Comparison of ENCODE assay signal across 8 cellular contexts in the genomic region with DNA sequence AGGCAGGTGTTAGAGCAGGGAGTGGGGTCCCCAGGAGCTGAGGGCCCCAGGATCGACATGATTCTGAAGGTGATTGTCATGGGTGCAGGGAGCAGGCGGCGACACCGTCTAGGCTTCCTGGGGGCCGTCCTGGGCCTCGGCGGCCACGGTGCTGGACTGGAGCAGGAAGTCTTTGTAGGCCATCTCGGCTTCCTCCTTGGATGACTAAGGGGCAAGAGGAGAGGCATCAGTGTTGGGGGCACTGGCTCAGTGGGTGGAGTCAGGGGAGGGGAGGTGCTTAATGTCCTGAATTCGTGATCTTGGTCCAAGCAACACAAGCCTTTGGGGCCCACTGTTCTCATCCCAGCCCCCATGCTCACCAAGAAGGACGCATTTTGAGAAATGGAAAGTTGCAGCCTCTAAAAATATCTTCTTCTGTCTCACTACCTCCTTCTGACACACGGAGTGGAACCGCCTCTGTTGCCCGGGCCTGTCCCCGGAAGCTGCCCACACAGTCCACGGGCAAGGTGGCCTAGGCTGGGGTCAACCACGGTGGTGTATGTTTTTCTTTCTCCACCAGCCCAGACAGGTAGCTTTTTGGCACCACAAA. TPM values are rescaled to one million over a fixed set of nuclear protein-coding genes. Genes with fewer than 3 reads are reported as not detected.
DNase-seq lines count a peak whose midpoint lies in the region; ATAC-seq and TF ChIP-seq lines count a peak whose summit lies in the region.

No MANE protein-coding gene starts in this region.

- H4K20me1 ChIP-seq in BLaER1 = no peaks in the 10 kb centered on the region

- peak overlapping the region; percentile 84 for H3K27ac Mint-ChIP-seq in activated CD8-positive, alpha-beta memory T cell treated with anti-CD3 and anti-CD28 coated beads, Interleukin-2, amount 10 ng/mL, durations not matched to agents 7 days and 5 days

- H3K27me3 ChIP-seq in BLaER1 = no peaks in the 10 kb centered on the region
- H3K27me3 ChIP-seq in upper lobe of left lung = no peaks in the 10 kb centered on the region
- no peaks in the 10 kb centered on the region for H3K27me3 ChIP-seq in H7 (ENCODE audit: control insufficient read depth, insufficient read depth, low read length)
- H3K27me3 ChIP-seq in gastroesophageal sphincter = no peaks in the 10 kb centered on the region

- H3K4me1 Mint-ChIP-seq in activated CD8-positive, alpha-beta memory T cell treated with anti-CD3 and anti-CD28 coated beads, Interleukin-2, amount 10 ng/mL, durations not matched to agents 7 days and 5 days = peaks cover 22% of the 10 kb centered on the region

- H3K36me3 ChIP-seq in BLaER1 (no peaks in the 10 kb centered on the region), upper lobe of left lung (peaks cover 0 to 8% (median 0%) of the 10 kb centered on the region in 4 donors), H7 (replicated peaks; ENCODE audit: control insufficient read depth, insufficient read depth, low read length) (no peaks in the 10 kb centered on the region), gastroesophageal sphincter (no peaks in the 10 kb centered on the region)

- H3K4me1 ChIP-seq in BLaER1 = peaks cover 42% of the 10 kb centered on the region
- no peaks in the 10 kb centered on the region for H3K4me1 ChIP-seq in upper lobe of left lung
- no peaks in the 10 kb centered on the region for H3K4me1 ChIP-seq in gastroesophageal sphincter

- H3K4me3 ChIP-seq in BLaER1 (no peak overlapping the region), upper lobe of left lung (no peak overlapping the region), H7 (ENCODE audit: insufficient read depth, low read depth, low read length) (no peak overlapping the region), gastroesophageal sphincter (no peak overlapping the region)

- no peak overlapping the region for H3K4me3 Mint-ChIP-seq in activated CD8-positive, alpha-beta memory T cell treated with anti-CD3 and anti-CD28 coated beads, Interleukin-2, amount 10 ng/mL, durations not matched to agents 7 days and 5 days

- TF ChIP-seq EP300 in upper lobe of left lung (IDR thresholded peaks at IDR 0.05) (no peak), gastroesophageal sphincter (IDR thresholded peaks at IDR 0.05) (no peak)

- no peaks in the 10 kb centered on the region for H3K9me3 Mint-ChIP-seq in activated CD8-positive, alpha-beta memory T cell treated with anti-CD3 and anti-CD28 coated beads, Interleukin-2, amount 10 ng/mL, durations not matched to agents 7 days and 5 days (ENCODE audit: low read depth)

- no peak for TF ChIP-seq CTCF in upper lobe of left lung (IDR thresholded peaks at IDR 0.05)
- TF ChIP-seq CTCF in gastroesophageal sphincter (IDR thresholded peaks at IDR 0.05) = no peak

- peak overlapping the region; percentile 81 for H3K4me2 ChIP-seq in BLaER1

- CTCF ChIA-PET in activated CD8-positive, alpha-beta memory T cell treated with anti-CD3 and anti-CD28 coated beads, Interleukin-2, amount 10 ng/mL, durations not matched to agents 7 days and 5 days (lab: Charles Lee) = interaction anchor here (0.9 to 10.0 kb wide), 8 partner anchors 8 to 196 kb away, joined by 3 to 124 read pairs (median 8); partner anchors contain the start of gene FCMR

- TF ChIP-seq POLR2A in upper lobe of left lung (IDR thresholded peaks at IDR 0.05) (peak in 1 of 4 donors; percentile 27), gastroesophageal sphincter (IDR thresholded peaks at IDR 0.05) (no peak)

- WGBS in upper lobe of left lung, 2 donors = 67 to 79% methylated on average over 8 to 17 of the region's 17 CpGs
- WGBS in gastroesophageal sphincter (ENCODE audit: low coverage in 1 of 2), 2 donors = 60 to 77% methylated on average over 2 to 11 of the region's 17 CpGs

- ATAC-seq in GM18907 (IDR thresholded peaks at IDR 0.05; ENCODE audit: unreplicated experiment) (peak; percentile 74), HG03039 (IDR thresholded peaks at IDR 0.05; ENCODE audit: unreplicated experiment) (peak; percentile 67), upper lobe of left lung (ENCODE audit: low FRiP score in 2 of 2) (peak in 1 of 2 donors; percentile 43), gastroesophageal sphincter (no peak)
- ATAC-seq in activated CD8-positive, alpha-beta memory T cell treated with anti-CD3 and anti-CD28 coated beads, Interleukin-2, amount 10 ng/mL, durations not matched to agents 7 days and 5 days = peak; percentile 55

- H3K9ac ChIP-seq in BLaER1 = peak overlapping the region; percentile 68

- H3K9me3 ChIP-seq in BLaER1 (no peaks in the 10 kb centered on the region), upper lobe of left lung (no peaks in the 10 kb centered on the region), gastroesophageal sphincter (no peaks in the 10 kb centered on the region)

- H3K27ac ChIP-seq in BLaER1 (peak overlapping the region; percentile 85), upper lobe of left lung (peak overlapping the region in 1 of 4 donors; percentile 46), gastroesophageal sphincter (no peak overlapping the region)

- H3K27me3 Mint-ChIP-seq in activated CD8-positive, alpha-beta memory T cell treated with anti-CD3 and anti-CD28 coated beads, Interleukin-2, amount 10 ng/mL, durations not matched to agents 7 days and 5 days = no peaks in the 10 kb centered on the region

- H3K36me3 Mint-ChIP-seq in activated CD8-positive, alpha-beta memory T cell treated with anti-CD3 and anti-CD28 coated beads, Interleukin-2, amount 10 ng/mL, durations not matched to agents 7 days and 5 days = no peaks in the 10 kb centered on the region

- peak; percentile 75 for DNase-seq in activated CD8-positive, alpha-beta memory T cell treated with anti-CD3 and anti-CD28 coated beads, Interleukin-2, amount 10 ng/mL, durations not matched to agents 7 days and 5 days
- peak; percentile 41 to 78 for DNase-seq in upper lobe of left lung
- no peak for DNase-seq in NCI-H2029 (lab: John Stamatoyannopoulos, UW)
- DNase-seq in H7 = no peak

RNA-seq across cellular contexts. Expression of gene FCMR, which starts 8.6 kb away (rescaled TPM):
- total RNA-seq in activated CD8-positive, alpha-beta memory T cell treated with anti-CD3 and anti-CD28 coated beads, Interleukin-2, amount 10 ng/mL, durations not matched to agents 7 days and 5 days = 10 to 100 TPM; 33.0 to 37.2 TPM
- total RNA-seq in upper lobe of left lung (10 to 100 TPM in 1 of 6 donors, 1 to 10 TPM in 5; 4.3 to 13.6 (median 7.2) TPM), gastroesophageal sphincter (1 to 10 TPM in 3 of 4 donors, not detected in 1; 1.0 to 4.1 (median 1.6) TPM)
- not detected in 2 replicates for total RNA-seq in H7 (2014; rRNA removed; shearing (Covaris generic))

RNA-seq across cellular contexts. Expression of gene PIGR, which starts 16.0 kb away (rescaled TPM):
- total RNA-seq in activated CD8-positive, alpha-beta memory T cell treated with anti-CD3 and anti-CD28 coated beads, Interleukin-2, amount 10 ng/mL, durations not matched to agents 7 days and 5 days = under 1 TPM; 0.06 to 0.07 TPM
- 1,000 to 10,000 TPM in 1 of 6 donors, 100 to 1,000 TPM in 5; 396 to 1,034 (median 618) TPM for total RNA-seq in upper lobe of left lung
- 0.03 TPM in 1 of 2 replicates, not detected in the other for total RNA-seq in H7 (2014; rRNA removed; shearing (Covaris generic))
- total RNA-seq in gastroesophageal sphincter = 100 to 1,000 TPM in 1 of 4 donors, under 1 TPM in 3; 0.16 to 256 (median 0.35) TPM

RNA-seq across cellular contexts. Expression of gene IL24, which starts 33.1 kb away (rescaled TPM):
- total RNA-seq in activated CD8-positive, alpha-beta memory T cell treated with anti-CD3 and anti-CD28 coated beads, Interleukin-2, amount 10 ng/mL, durations not matched to agents 7 days and 5 days = not detected
- total RNA-seq in upper lobe of left lung (under 1 TPM in 1 of 6 donors, not detected in 5; 0.24 TPM), gastroesophageal sphincter (not detected)
- total RNA-seq in H7 (2014; rRNA removed; shearing (Covaris generic)) = not detected in 2 replicates

RNA-seq across cellular contexts. Expression of gene FCAMR, which starts 40.0 kb away (rescaled TPM):
- total RNA-seq in activated CD8-positive, alpha-beta memory T cell treated with anti-CD3 and anti-CD28 coated beads, Interleukin-2, amount 10 ng/mL, durations not matched to agents 7 days and 5 days = not detected
- total RNA-seq in upper lobe of left lung (1 to 10 TPM in 1 of 6 donors, not detected in 5; 7.3 TPM), gastroesophageal sphincter (under 1 TPM in 1 of 4 donors, not detected in 3; 0.39 TPM)
- total RNA-seq in H7 (2014; rRNA removed; shearing (Covaris generic)) = not detected in 2 replicates

Comparison
In these comparisons a context has a peak if more than half of its experiments do, and no peak if none do; other contexts are left out.
1. DNase-seq: peak in activated CD8-positive, alpha-beta memory T cell treated with anti-CD3 and anti-CD28 coated beads, Interleukin-2, amount 10 ng/mL, durations not matched to agents 7 days and 5 days (single experiment) and upper lobe of left lung (2 of 2); none in NCI-H2029 (single experiment) and H7 (single experiment).